ENCODE assay signal across 9 cellular contexts in genomic region chr9:4596165-4596922, GRCh38.
DNase-seq lines count a peak whose midpoint lies in the region; ATAC-seq and TF ChIP-seq lines count a peak whose summit lies in the region.
"Had no signal": no experiment of that assay in that cellular context is flagged by ENCODE, and none has a peak within 500 bp of the region (broad histone marks: within the 10 kb centered on the region; RNA-seq: fewer than 3 reads in every experiment).

No MANE protein-coding gene starts in this region.

- H3K27ac ChIP-seq in GM23338 (ENCODE audit: low read depth), result no peak overlapping the region
- peak overlapping the region; percentile 47 for H3K27ac ChIP-seq in effector memory CD4-positive, alpha-beta T cell (ENCODE audit: insufficient read depth, low read length, poor library complexity, severe bottlenecking)

- no peak for TF ChIP-seq POLR2A in erythroblast (IDR thresholded peaks at IDR 0.05; ENCODE audit: low read length)

- no peak for ATAC-seq in GM23338
- ATAC-seq in stimulated activated memory B cell treated with anti-CD40 and anti-IgM and Interleukin-4, amounts not matched to agents 10 μg/mL and 1 μg/mL and 100 μg/mL, for 72 hours, result peak; percentile 45

- no peak overlapping the region for H3K4me3 ChIP-seq in GM23338
- no peak overlapping the region for H3K4me3 ChIP-seq in effector memory CD4-positive, alpha-beta T cell (ENCODE audit: insufficient read depth, low read depth, low read length, poor library complexity, severe bottlenecking)

- peaks cover 10% of the 10 kb centered on the region; the same call in 2 of the 3 replicates for H3K4me1 Mint-ChIP-seq in GM23338
- H3K4me1 Mint-ChIP-seq in stimulated activated memory B cell treated with anti-CD40 and anti-IgM and Interleukin-4, amounts not matched to agents 10 μg/mL and 1 μg/mL and 100 μg/mL, for 72 hours, result peaks cover 11% of the 10 kb centered on the region

- H3K9me3 ChIP-seq in effector memory CD4-positive, alpha-beta T cell (ENCODE audit: control insufficient read depth, low read length), result no peaks in the 10 kb centered on the region

- H3F3A ChIP-seq in GM23338 (replicated peaks; ENCODE audit: low read depth), result no peaks in the 10 kb centered on the region

- no peak for TF ChIP-seq CTCF in GM23338 (conservative IDR thresholded peaks at IDR 0.05; ENCODE audit: low read depth in 2 of 2)

- no peak overlapping the region for H3K27ac Mint-ChIP-seq in GM23338
- H3K27ac Mint-ChIP-seq in stimulated activated memory B cell treated with anti-CD40 and anti-IgM and Interleukin-4, amounts not matched to agents 10 μg/mL and 1 μg/mL and 100 μg/mL, for 72 hours, result no peak overlapping the region

- no peak overlapping the region for H3K4me3 Mint-ChIP-seq in GM23338
- no peak overlapping the region for H3K4me3 Mint-ChIP-seq in stimulated activated memory B cell treated with anti-CD40 and anti-IgM and Interleukin-4, amounts not matched to agents 10 μg/mL and 1 μg/mL and 100 μg/mL, for 72 hours

- no peaks in the 10 kb centered on the region for H3K27me3 ChIP-seq in GM23338 (ENCODE audit: insufficient read depth)
- no peaks in the 10 kb centered on the region for H3K27me3 ChIP-seq in effector memory CD4-positive, alpha-beta T cell (replicated peaks; ENCODE audit: control insufficient read depth, insufficient read depth, low read length, poor library complexity, severe bottlenecking)

- H3K4me1 ChIP-seq in GM23338 (ENCODE audit: insufficient read depth), result peaks cover 18% of the 10 kb centered on the region
- peaks cover 20% of the 10 kb centered on the region for H3K4me1 ChIP-seq in effector memory CD4-positive, alpha-beta T cell (ENCODE audit: control insufficient read depth, insufficient read depth, low read length, poor library complexity, severe bottlenecking)

- H3K9me2 ChIP-seq in GM23338 (ENCODE audit: insufficient read depth), result no peaks in the 10 kb centered on the region

- H3K4me2 ChIP-seq in GM23338, result no peak overlapping the region

- H3K79me2 ChIP-seq in GM23338 (replicated peaks; ENCODE audit: insufficient read depth), result no peaks in the 10 kb centered on the region

- H3K9me3 Mint-ChIP-seq in GM23338, result no peaks in the 10 kb centered on the region
- peaks cover 5% of the 10 kb centered on the region for H3K9me3 Mint-ChIP-seq in stimulated activated memory B cell treated with anti-CD40 and anti-IgM and Interleukin-4, amounts not matched to agents 10 μg/mL and 1 μg/mL and 100 μg/mL, for 72 hours

- DNase-seq in GM23338 (ENCODE audit: low spot score) (no peak), DMS 273 (lab: John Stamatoyannopoulos, UW; ENCODE audit: unreplicated experiment) (no peak), erythroblast (lab: John Stamatoyannopoulos, UW) (no peak), MV-4-11 (lab: John Stamatoyannopoulos, UW) (no peak)
- DNase-seq in activated CD4-positive, alpha-beta T cell treated with anti-CD3 and anti-CD28 coated beads for 4 hours, result peak; percentile 29 to 34
- DNase-seq in effector memory CD4-positive, alpha-beta T cell, result peak; percentile 13 to 37 (median 32)
- DNase-seq: midbrain, NCI-H446 had no signal

- H4K20me1 ChIP-seq in GM23338 (replicated peaks; ENCODE audit: insufficient read depth), result no peaks in the 10 kb centered on the region

- peak overlapping the region; percentile 33 for H2AFZ ChIP-seq in GM23338

- H3K36me3 ChIP-seq in GM23338 (ENCODE audit: insufficient read depth), result no peaks in the 10 kb centered on the region
- no peaks in the 10 kb centered on the region for H3K36me3 ChIP-seq in effector memory CD4-positive, alpha-beta T cell (ENCODE audit: control insufficient read depth, insufficient read depth, low read length)

- no peaks in the 10 kb centered on the region for H3K27me3 Mint-ChIP-seq in GM23338 (ENCODE audit: insufficient read depth, low read depth, poor library complexity)
- H3K27me3 Mint-ChIP-seq in stimulated activated memory B cell treated with anti-CD40 and anti-IgM and Interleukin-4, amounts not matched to agents 10 μg/mL and 1 μg/mL and 100 μg/mL, for 72 hours, result peaks cover 18% of the 10 kb centered on the region

- H3K36me3 Mint-ChIP-seq in GM23338 (ENCODE audit: low read depth), result no peaks in the 10 kb centered on the region
- H3K36me3 Mint-ChIP-seq in stimulated activated memory B cell treated with anti-CD40 and anti-IgM and Interleukin-4, amounts not matched to agents 10 μg/mL and 1 μg/mL and 100 μg/mL, for 72 hours, result no peaks in the 10 kb centered on the region

TF ChIP-seq in GM23338, 12 proteins besides CTCF, POLR2A, EP300 and RAD21 (continues in another document):
- TF ChIP-seq ZNF331 (CRISPR knock-in tag; IDR thresholded peaks at IDR 0.05; ENCODE audit: low read depth) (no peak), CREB1 (CRISPR knock-in tag; IDR thresholded peaks at IDR 0.05; ENCODE audit: low read depth) (no peak), REST (IDR thresholded peaks at IDR 0.05; ENCODE audit: unreplicated experiment) (no peak), EZH2phosphoT487 (IDR thresholded peaks at IDR 0.05; ENCODE audit: unreplicated experiment) (no peak), POLR2AphosphoS5 (IDR thresholded peaks at IDR 0.05; ENCODE audit: low read depth) (no peak)

Comparison
In these comparisons a context has a peak if more than half of its experiments do, and no peak if none do; other contexts are left out.
1. DNase-seq: peak in activated CD4-positive, alpha-beta T cell treated with anti-CD3 and anti-CD28 coated beads for 4 hours (2 of 2) and effector memory CD4-positive, alpha-beta T cell (3 of 3); none in GM23338 (single experiment), DMS 273 (single experiment), erythroblast (0 of 2) and MV-4-11 (single experiment).